1 cellular context compared by ENCODE assay signal in genomic region chr4:15159477-15160019, GRCh38.
TF ChIP-seq lines count a peak whose summit lies in the region.

No MANE protein-coding gene starts in this region.

TF ChIP-seq in GM12878, 131 proteins besides CTCF, POLR2A, EP300 and RAD21:
- no peak for TF ChIP-seq MTA2 (IDR thresholded peaks at IDR 0.05; ENCODE audit: low read depth)
- no peak for TF ChIP-seq ZNF622 (IDR thresholded peaks at IDR 0.05)
TF ChIP-seq in GM12878: peak in this region for 0.
